In the genomic region with DNA sequence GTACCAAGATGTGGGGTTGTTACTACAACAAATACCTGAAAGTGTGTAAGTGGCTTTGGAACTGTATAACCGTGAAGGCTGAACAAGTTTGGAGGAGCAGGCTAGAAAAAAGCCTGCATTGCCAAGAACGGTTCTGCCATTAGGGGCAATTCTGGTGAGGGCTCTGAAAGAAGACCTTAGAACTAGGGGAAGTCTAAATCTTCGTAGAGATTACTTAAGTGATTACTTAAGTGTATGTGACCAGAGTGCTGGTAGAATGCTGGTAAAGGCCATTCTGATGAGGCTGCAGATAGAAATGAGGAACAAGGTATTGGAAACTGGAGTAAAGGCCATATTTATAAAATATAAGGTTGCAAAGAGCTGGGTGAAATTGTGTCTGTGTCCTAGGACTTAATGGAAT, we compare ENCODE assay signal across 25 cellular contexts.
DNase-seq lines count a peak whose midpoint lies in the region; ATAC-seq and TF ChIP-seq lines count a peak whose summit lies in the region.
"Had no signal": no experiment of that assay in that cellular context is flagged by ENCODE, and none has a peak within 500 bp of the region (broad histone marks: within the 10 kb centered on the region; RNA-seq: fewer than 3 reads in every experiment).

No MANE protein-coding gene starts in this region.

- H3K4me3 Mint-ChIP-seq in stimulated activated naive CD8-positive, alpha-beta T cell treated with anti-CD3 and anti-CD28 coated beads, Interleukin-15, Interleukin-2, amounts not matched to agents 100 ng/mL and 50 ng/mL, for 24 hours: no peak overlapping the region
- no peak overlapping the region for H3K4me3 Mint-ChIP-seq in naive thymus-derived CD4-positive, alpha-beta T cell
- H3K4me3 Mint-ChIP-seq: activated CD4-positive, alpha-beta memory T cell treated with anti-CD3 and anti-CD28 coated beads for 36 hours; activated naive CD4-positive, alpha-beta T cell treated with anti-CD3 and anti-CD28 coated beads for 36 hours; CD4-positive, alpha-beta T cell; mesothelial cell of epicardium; WTC11 had no signal

- CTCF ChIA-PET in naive thymus-derived CD4-positive, alpha-beta T cell (lab: Charles Lee): no interaction called here

- H3K27ac ChIP-seq in naive thymus-derived CD4-positive, alpha-beta T cell (ENCODE audit: low read depth, low read length): no peak overlapping the region
- no peak overlapping the region for H3K27ac ChIP-seq in transverse colon
- H3K27ac ChIP-seq: gastroesophageal sphincter, SJSA1 had no signal

- intact Hi-C loops in naive thymus-derived CD4-positive, alpha-beta T cell (cut with micrococcal nuclease): no loop called here
- intact Hi-C loops in transverse colon (cut with DNase I; ENCODE audit: low total_unique reads): no loop called here

- no peak for TF ChIP-seq POLR2A in transverse colon (IDR thresholded peaks at IDR 0.05)

- no peaks in the 10 kb centered on the region for H3K27me3 ChIP-seq in naive thymus-derived CD4-positive, alpha-beta T cell (ENCODE audit: control insufficient read depth in 2 of 2, insufficient read depth in 2 of 2, low read length in 2 of 2)
- H3K27me3 ChIP-seq in transverse colon: no peaks in the 10 kb centered on the region
- H3K27me3 ChIP-seq: esophagus squamous epithelium, gastroesophageal sphincter, SJSA1 had no signal

- no peak for TF ChIP-seq EP300 in transverse colon (IDR thresholded peaks at IDR 0.05; ENCODE audit: low read depth)

- no peaks in the 10 kb centered on the region for H3K27me3 Mint-ChIP-seq in stimulated activated naive CD8-positive, alpha-beta T cell treated with anti-CD3 and anti-CD28 coated beads, Interleukin-15, Interleukin-2, amounts not matched to agents 100 ng/mL and 50 ng/mL, for 24 hours
- H3K27me3 Mint-ChIP-seq in naive thymus-derived CD4-positive, alpha-beta T cell: no peaks in the 10 kb centered on the region
- H3K27me3 Mint-ChIP-seq: activated CD4-positive, alpha-beta memory T cell treated with anti-CD3 and anti-CD28 coated beads for 36 hours; CD4-positive, alpha-beta T cell; effector memory CD8-positive, alpha-beta T cell had no signal

- no peak overlapping the region for H3K4me3 ChIP-seq in naive thymus-derived CD4-positive, alpha-beta T cell (ENCODE audit: low read length)
- H3K4me3 ChIP-seq in transverse colon: no peak overlapping the region
- H3K4me3 ChIP-seq: esophagus squamous epithelium, gastroesophageal sphincter, SJSA1 had no signal

- 85 to 100% methylated on average over 1 to 3 of the region's 3 CpGs for WGBS in transverse colon (ENCODE audit: low coverage in 1 of 2), 2 donors

- no peak for ATAC-seq in stimulated activated naive CD8-positive, alpha-beta T cell treated with anti-CD3 and anti-CD28 coated beads, Interleukin-15, Interleukin-2, amounts not matched to agents 100 U/mL and 50 U/mL, for 24 hours
- peak; percentile 66 for ATAC-seq in naive thymus-derived CD4-positive, alpha-beta T cell
- ATAC-seq: effector memory CD8-positive, alpha-beta T cell; gastroesophageal sphincter; PC-3; WTC11 had no signal

- in situ Hi-C loops in transverse colon (cut with MboI; ENCODE audit: low pct_ligation_motif_present in 1 of 4, low pct_unique_long_range_greater_than_20kb in 1 of 4, low sequenced_read_pairs in 3 of 4): no loop called here

- H3K9me3 ChIP-seq in naive thymus-derived CD4-positive, alpha-beta T cell (ENCODE audit: control insufficient read depth in 2 of 3, low read length in 3 of 3): no peaks in the 10 kb centered on the region
- H3K9me3 ChIP-seq in transverse colon: no peaks in the 10 kb centered on the region
- H3K9me3 ChIP-seq: esophagus squamous epithelium, SJSA1 had no signal

- peak overlapping the region; percentile 17 for H3K27ac Mint-ChIP-seq in stimulated activated naive CD8-positive, alpha-beta T cell treated with anti-CD3 and anti-CD28 coated beads, Interleukin-15, Interleukin-2, amounts not matched to agents 100 ng/mL and 50 ng/mL, for 24 hours
- H3K27ac Mint-ChIP-seq in naive thymus-derived CD4-positive, alpha-beta T cell: peak overlapping the region in 1 of 9 donors; percentile 56
- H3K27ac Mint-ChIP-seq: activated CD4-positive, alpha-beta memory T cell treated with anti-CD3 and anti-CD28 coated beads for 36 hours; activated naive CD4-positive, alpha-beta T cell treated with anti-CD3 and anti-CD28 coated beads for 36 hours; CD4-positive, alpha-beta T cell; mesothelial cell of epicardium; progenitor cell of endocrine pancreas; WTC11 had no signal

- H3K9me3 Mint-ChIP-seq in stimulated activated naive CD8-positive, alpha-beta T cell treated with anti-CD3 and anti-CD28 coated beads, Interleukin-15, Interleukin-2, amounts not matched to agents 100 ng/mL and 50 ng/mL, for 24 hours: peaks cover 10% of the 10 kb centered on the region
- H3K9me3 Mint-ChIP-seq in naive thymus-derived CD4-positive, alpha-beta T cell: peaks cover 0 to 12% (median 5%) of the 10 kb centered on the region in 11 donors
- H3K9me3 Mint-ChIP-seq: activated CD4-positive, alpha-beta memory T cell treated with anti-CD3 and anti-CD28 coated beads for 36 hours; CD4-positive, alpha-beta T cell had no signal

- TF ChIP-seq CTCF in transverse colon (IDR thresholded peaks at IDR 0.05): no peak

- H3K4me1 ChIP-seq in naive thymus-derived CD4-positive, alpha-beta T cell (ENCODE audit: control insufficient read depth in 2 of 2, insufficient read depth in 2 of 2, low read length in 2 of 2): no peaks in the 10 kb centered on the region
- H3K4me1 ChIP-seq in transverse colon: peaks cover 0 to 11% (median 5%) of the 10 kb centered on the region in 4 donors
- H3K4me1 ChIP-seq: gastroesophageal sphincter, SJSA1 had no signal

- DNase-seq in stimulated activated naive CD8-positive, alpha-beta T cell treated with anti-CD3 and anti-CD28 coated beads, Interleukin-15, Interleukin-2, amounts not matched to agents 100 U/mL and 50 U/mL, for 24 hours: no peak
- DNase-seq in SKM-1 treated with dmso at 0.1 percent for 144 hours (lab: John Stamatoyannopoulos, UW; ENCODE audit: unreplicated experiment) (peak; percentile 59), kidney tubule cell (ENCODE audit: low spot score) (no peak), transverse colon (no peak)
- no peak for DNase-seq in naive thymus-derived CD4-positive, alpha-beta T cell
- DNase-seq in stimulated activated CD4-positive, alpha-beta T cell treated with anti-CD3 and anti-CD28 coated beads, Interleukin-1b, Interleukin-23, amount 100 ng/mL, for 48 hours: no peak
- DNase-seq: activated CD4-positive, alpha-beta memory T cell treated with anti-CD3 and anti-CD28 coated beads for 36 hours; activated naive CD4-positive, alpha-beta T cell treated with anti-CD3 and anti-CD28 coated beads for 36 hours; activated T-cell treated with anti-CD3 and anti-CD28 coated beads for 4 hours; anterior cingulate cortex; CD4-positive, alpha-beta T cell; effector memory CD8-positive, alpha-beta T cell; esophagus squamous epithelium; GDM1; IMR-90; NCI-H69; PC-3; stimulated activated CD4-positive, alpha-beta T cell treated with anti-CD3 and anti-CD28 coated beads, Interleukin-4, amount 100 ng/mL, for 4 hours; substantia nigra had no signal

- H3K4me1 Mint-ChIP-seq in stimulated activated naive CD8-positive, alpha-beta T cell treated with anti-CD3 and anti-CD28 coated beads, Interleukin-15, Interleukin-2, amounts not matched to agents 100 ng/mL and 50 ng/mL, for 24 hours (ENCODE audit: low read depth): no peaks in the 10 kb centered on the region
- peaks cover 4 to 27% (median 16%) of the 10 kb centered on the region in 7 donors for H3K4me1 Mint-ChIP-seq in naive thymus-derived CD4-positive, alpha-beta T cell
- H3K4me1 Mint-ChIP-seq: mesothelial cell of epicardium had no signal

- peaks cover 88% of the 10 kb centered on the region for H3K36me3 Mint-ChIP-seq in stimulated activated naive CD8-positive, alpha-beta T cell treated with anti-CD3 and anti-CD28 coated beads, Interleukin-15, Interleukin-2, amounts not matched to agents 100 ng/mL and 50 ng/mL, for 24 hours (ENCODE audit: low read depth)
- H3K36me3 Mint-ChIP-seq in naive thymus-derived CD4-positive, alpha-beta T cell: peaks cover 25 to 85% (median 75%) of the 10 kb centered on the region in 5 donors

- H3K36me3 ChIP-seq in naive thymus-derived CD4-positive, alpha-beta T cell (ENCODE audit: control insufficient read depth in 2 of 3, insufficient read depth in 3 of 3, low read length in 3 of 3): peaks cover 10 to 91% (median 34%) of the 10 kb centered on the region in 3 experiments
- peaks cover 0 to 13% (median 0%) of the 10 kb centered on the region in 4 donors for H3K36me3 ChIP-seq in transverse colon
- H3K36me3 ChIP-seq: gastroesophageal sphincter had no signal

- POLR2A ChIA-PET in naive thymus-derived CD4-positive, alpha-beta T cell (lab: Charles Lee): no interaction called here
